ENCODE assay signal across 17 cellular contexts in genomic region chr4:20408596-20408995, GRCh38.
DNase-seq lines count a peak whose midpoint lies in the region; ATAC-seq and TF ChIP-seq lines count a peak whose summit lies in the region.
"Had no signal": no experiment of that assay in that cellular context is flagged by ENCODE, and none has a peak within 500 bp of the region (broad histone marks: within the 10 kb centered on the region; RNA-seq: fewer than 3 reads in every experiment).

No MANE protein-coding gene starts in this region.

- no peaks in the 10 kb centered on the region for H3K36me3 Mint-ChIP-seq in T-helper 1 cell treated with Interleukin-12 subunit alpha and Interleukin-12 subunit beta and Interleukin-4 antibody, amounts not matched to agents 30 μg/mL and 1 μg/mL, for 36 hours (ENCODE audit: low read depth)
- H3K36me3 Mint-ChIP-seq: CD8-positive, alpha-beta memory T cell had no signal

- peaks cover 4% of the 10 kb centered on the region for H3K27me3 Mint-ChIP-seq in T-helper 1 cell treated with Interleukin-12 subunit alpha and Interleukin-12 subunit beta and Interleukin-4 antibody, amounts not matched to agents 30 μg/mL and 1 μg/mL, for 36 hours (ENCODE audit: low read depth)
- no peaks in the 10 kb centered on the region for H3K27me3 Mint-ChIP-seq in stimulated activated naive CD8-positive, alpha-beta T cell treated with anti-CD3 and anti-CD28 coated beads, Interleukin-15, amount 100 ng/mL, for 72 hours
- H3K27me3 Mint-ChIP-seq: CD8-positive, alpha-beta memory T cell had no signal

- peak; percentile 76 for ATAC-seq in aorta (ENCODE audit: low FRiP score)
- no peak for ATAC-seq in HG03439 (IDR thresholded peaks at IDR 0.05; ENCODE audit: unreplicated experiment)
- ATAC-seq in stimulated activated naive CD8-positive, alpha-beta T cell treated with anti-CD3 and anti-CD28 coated beads, Interleukin-15, amount 100 ng/mL, for 72 hours = no peak

- no peaks in the 10 kb centered on the region for H3K4me1 Mint-ChIP-seq in T-helper 1 cell treated with Interleukin-12 subunit alpha and Interleukin-12 subunit beta and Interleukin-4 antibody, amounts not matched to agents 30 μg/mL and 1 μg/mL, for 36 hours (ENCODE audit: low read depth)
- H3K4me1 Mint-ChIP-seq in stimulated activated naive CD8-positive, alpha-beta T cell treated with anti-CD3 and anti-CD28 coated beads, Interleukin-15, amount 100 ng/mL, for 72 hours = no peaks in the 10 kb centered on the region
- H3K4me1 Mint-ChIP-seq: CD8-positive, alpha-beta memory T cell had no signal

- H3K4me3 Mint-ChIP-seq in T-helper 1 cell treated with Interleukin-12 subunit alpha and Interleukin-12 subunit beta and Interleukin-4 antibody, amounts not matched to agents 30 μg/mL and 1 μg/mL, for 36 hours = no peak overlapping the region
- H3K4me3 Mint-ChIP-seq in stimulated activated naive CD8-positive, alpha-beta T cell treated with anti-CD3 and anti-CD28 coated beads, Interleukin-15, amount 100 ng/mL, for 72 hours = no peak overlapping the region
- H3K4me3 Mint-ChIP-seq: CD8-positive, alpha-beta memory T cell had no signal

- H3K9me3 ChIP-seq in aorta (ENCODE audit: control insufficient read depth, low read length) = no peaks in the 10 kb centered on the region
- H3K9me3 ChIP-seq: esophagus muscularis mucosa, ovary, transverse colon had no signal

- H3K27ac ChIP-seq in angular gyrus (ENCODE audit: low read depth, low read length) (peak overlapping the region; percentile 88), aorta (ENCODE audit: low read depth in 1 of 2, low read length in 2 of 2) (no peak overlapping the region)
- H3K27ac ChIP-seq: ovary, transverse colon had no signal

- no peak for TF ChIP-seq CTCF in fibroblast of the aortic adventitia (IDR thresholded peaks at IDR 0.05; ENCODE audit: insufficient read depth, low read length)

- H3K36me3 ChIP-seq in aorta (ENCODE audit: control insufficient read depth in 1 of 2, insufficient read depth in 2 of 2, low read length in 1 of 2) = no peaks in the 10 kb centered on the region
- H3K36me3 ChIP-seq: esophagus muscularis mucosa, ovary, transverse colon had no signal

- H3K27me3 ChIP-seq in aorta (ENCODE audit: control insufficient read depth in 1 of 2, insufficient read depth in 2 of 2, low read length in 1 of 2) = no peaks in the 10 kb centered on the region
- H3K27me3 ChIP-seq: esophagus muscularis mucosa, ovary, transverse colon had no signal

- no peaks in the 10 kb centered on the region for H3K4me1 ChIP-seq in aorta (ENCODE audit: control insufficient read depth in 1 of 2, insufficient read depth in 2 of 2, low read length in 2 of 2)

- DNase-seq in T-helper 1 cell (no peak), fibroblast of the aortic adventitia (ENCODE audit: low read depth) (peak; percentile 69), aorta (no peak), SW480 (ENCODE audit: low spot score) (no peak)
- DNase-seq in stimulated activated naive CD8-positive, alpha-beta T cell treated with anti-CD3 and anti-CD28 coated beads, Interleukin-15, amount 100 ng/mL, for 72 hours = no peak
- DNase-seq: CD8-positive, alpha-beta memory T cell; hypothalamus; left cardiac atrium; NCI-H82; ovary; stimulated activated CD4-positive, alpha-beta T cell treated with anti-CD3 and anti-CD28 coated beads, Interleukin-4, amount 100 ng/mL, for 4 hours; SW 1271; transverse colon had no signal

- no peak overlapping the region for H3K4me3 ChIP-seq in fibroblast of the aortic adventitia (ENCODE audit: low read depth, low read length)
- H3K4me3 ChIP-seq in aorta (ENCODE audit: low read length in 2 of 2) = no peak overlapping the region
- H3K4me3 ChIP-seq: esophagus muscularis mucosa, ovary, transverse colon had no signal

- intact Hi-C loops in aorta (cut with DNase I) = no loop called here

- H3K9me3 Mint-ChIP-seq in T-helper 1 cell treated with Interleukin-12 subunit alpha and Interleukin-12 subunit beta and Interleukin-4 antibody, amounts not matched to agents 30 μg/mL and 1 μg/mL, for 36 hours = no peaks in the 10 kb centered on the region
- no peaks in the 10 kb centered on the region for H3K9me3 Mint-ChIP-seq in stimulated activated naive CD8-positive, alpha-beta T cell treated with anti-CD3 and anti-CD28 coated beads, Interleukin-15, amount 100 ng/mL, for 72 hours

- WGBS in aorta, 2 donors = 6 to 10% methylated on average over 3 of the region's 3 CpGs

- peak overlapping the region; percentile 31 for H3K27ac Mint-ChIP-seq in T-helper 1 cell treated with Interleukin-12 subunit alpha and Interleukin-12 subunit beta and Interleukin-4 antibody, amounts not matched to agents 30 μg/mL and 1 μg/mL, for 36 hours
- no peak overlapping the region for H3K27ac Mint-ChIP-seq in stimulated activated naive CD8-positive, alpha-beta T cell treated with anti-CD3 and anti-CD28 coated beads, Interleukin-15, amount 100 ng/mL, for 72 hours
- H3K27ac Mint-ChIP-seq: CD8-positive, alpha-beta memory T cell had no signal
